In the genomic region with DNA sequence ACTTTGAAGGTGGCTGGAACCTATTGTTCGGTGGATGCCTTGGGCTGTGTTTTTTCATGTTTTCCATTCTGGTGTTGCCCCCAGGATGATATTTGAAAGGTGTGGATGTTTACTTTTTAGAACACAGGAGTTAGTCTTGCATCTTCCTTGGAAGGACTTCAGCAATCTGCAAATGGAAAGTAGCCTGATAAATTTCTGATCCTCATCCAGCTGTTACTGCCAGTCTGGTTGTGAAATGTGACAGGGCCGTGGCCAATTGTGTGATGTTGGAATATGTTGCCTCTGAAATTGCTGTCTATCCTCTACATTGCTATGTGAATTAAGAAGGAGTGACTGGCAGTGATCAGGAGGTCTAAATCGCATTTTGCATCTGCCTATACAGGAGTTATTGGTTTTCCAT, we compare ENCODE assay signal across 15 cellular contexts.
"Had no signal": no experiment of that assay in that cellular context is flagged by ENCODE, and none has a peak within 500 bp of the region (broad histone marks: within the 10 kb centered on the region; RNA-seq: fewer than 3 reads in every experiment).

No MANE protein-coding gene starts in this region.

- H3K4me3 ChIP-seq: heart left ventricle, left lung, upper lobe of left lung had no signal

- H3K27me3 ChIP-seq: heart left ventricle, left lung, upper lobe of left lung had no signal

- ATAC-seq: activated naive CD4-positive, alpha-beta T cell treated with anti-CD3 and anti-CD28 coated beads, Interleukin-2, amount 50 U/mL, for 72 hours; left lung; natural killer cell treated with Interleukin-12 subunit alpha and Interleukin-12 subunit beta and Interleukin-15 and Interleukin-18, amount 100 ng/mL, for 72 hours had no signal

- H3K4me1 ChIP-seq: left lung had no signal

- DNase-seq: activated CD4-positive, alpha-beta T cell treated with anti-CD3 and anti-CD28 coated beads, Interleukin-2, amount 50 U/mL, for 1 hour; activated CD8-positive, alpha-beta memory T cell treated with anti-CD3 and anti-CD28 coated beads, Interleukin-2, amount 50 U/mL, for 48 hours; activated gamma-delta T cell treated with Interleukin-2 at 50 U/mL for 16 hours; caudate nucleus; endodermal cell; left lung; nucleus accumbens; stimulated activated CD4-positive, alpha-beta T cell treated with anti-CD3 and anti-CD28 coated beads, Interleukin-15, amount 100 ng/mL, for 24 hours; stimulated activated CD4-positive, alpha-beta T cell treated with anti-CD3 and anti-CD28 coated beads, Interleukin-2, amount 100 ng/mL, for 48 hours; T1000; upper lobe of left lung had no signal

- H3K27ac ChIP-seq: epithelial cell of prostate, left lung, upper lobe of left lung had no signal

- H3K36me3 ChIP-seq: heart left ventricle, left lung, upper lobe of left lung had no signal

- H3K9me3 ChIP-seq: left lung, upper lobe of left lung had no signal
